In genomic region chrX:121851033-121851432, GRCh38 we compare ENCODE assay signal across 19 cellular contexts.
DNase-seq lines count a peak whose midpoint lies in the region; ATAC-seq, FAIRE-seq and TF ChIP-seq lines count a peak whose summit lies in the region.
"Had no signal": no experiment of that assay in that cellular context is flagged by ENCODE, and none has a peak within 500 bp of the region (broad histone marks: within the 10 kb centered on the region; RNA-seq: fewer than 3 reads in every experiment).

No MANE protein-coding gene starts in this region.

- H3K9me3 Mint-ChIP-seq in astrocyte (ENCODE audit: unreplicated experiment) = no peaks in the 10 kb centered on the region
- H3K9me3 Mint-ChIP-seq: activated T-helper 2 cell treated with anti-CD3 and anti-CD28 coated beads, Interferon-gamma antibody, Interleukin-2, Interleukin-4, amounts not matched to agents 10 μg/mL and 5 μg/mL and 100 μg/mL, durations not matched to agents 14 hours and 24 hours and 36 hours; memory B cell had no signal

- H3K27me3 ChIP-seq in astrocyte (ENCODE audit: insufficient read depth, low read length) (no peaks in the 10 kb centered on the region), adrenal gland (no peaks in the 10 kb centered on the region)

- no peak for TF ChIP-seq CTCF in HFF-Myc (IDR thresholded peaks at IDR 0.05; ENCODE audit: low read depth, low read length, missing control alignments)
- no peak for TF ChIP-seq CTCF in astrocyte (IDR thresholded peaks at IDR 0.05; ENCODE audit: insufficient read depth, low read depth, low read length)
- no peak for TF ChIP-seq CTCF in adrenal gland (IDR thresholded peaks at IDR 0.05)

- no peak for TF ChIP-seq POLR2A in adrenal gland (IDR thresholded peaks at IDR 0.05)

- 53 to 73% (median 61%) methylated on average over 2 of the region's 2 CpGs for WGBS in adrenal gland, 4 donors

- H3K36me3 ChIP-seq in astrocyte (ENCODE audit: insufficient read depth, low read length) (no peaks in the 10 kb centered on the region), adrenal gland (replicated peaks in 1 of 2) (no peaks in the 10 kb centered on the region)

- intact Hi-C loops in adrenal gland (cut with DNase I) = no loop called here

- no peaks in the 10 kb centered on the region for H3K4me1 Mint-ChIP-seq in astrocyte (ENCODE audit: low read depth, unreplicated experiment)
- H3K4me1 Mint-ChIP-seq: memory B cell, natural killer cell, T-helper 17 cell had no signal

- no peak for ATAC-seq in HG03442 (IDR thresholded peaks at IDR 0.05; ENCODE audit: unreplicated experiment)
- no peak for ATAC-seq in HG03469 (IDR thresholded peaks at IDR 0.05; ENCODE audit: unreplicated experiment)
- ATAC-seq: activated CD4-positive, CD25-positive, alpha-beta regulatory T cell treated with anti-CD3 and anti-CD28 coated beads, Interleukin-2, amount 50 U/mL, for 24 hours; natural killer cell; T-helper 17 cell had no signal

- H3K27ac ChIP-seq in astrocyte (ENCODE audit: low read depth, low read length) = no peak overlapping the region
- H3K27ac ChIP-seq in adrenal gland = no peak overlapping the region
- H3K27ac ChIP-seq: coronary artery had no signal

- H2AFZ ChIP-seq in astrocyte (ENCODE audit: low read depth, low read length) = no peak overlapping the region

- no peak overlapping the region for H3K4me3 Mint-ChIP-seq in astrocyte (ENCODE audit: unreplicated experiment)
- H3K4me3 Mint-ChIP-seq: memory B cell, natural killer cell, T-helper 17 cell had no signal

- H3K4me3 ChIP-seq in HFF-Myc (replicated peaks; ENCODE audit: low read depth, low read length) (no peak overlapping the region), astrocyte (ENCODE audit: insufficient read depth, low read depth, low read length) (no peak overlapping the region), adrenal gland (no peak overlapping the region)
- H3K4me3 ChIP-seq: coronary artery had no signal

- H3K27me3 Mint-ChIP-seq in astrocyte (ENCODE audit: low read depth, unreplicated experiment) = no peaks in the 10 kb centered on the region
- H3K27me3 Mint-ChIP-seq: memory B cell, T-helper 17 cell had no signal

- FAIRE-seq in astrocyte (lab: Jason Lieb, UNC) = no peak
- FAIRE-seq: endothelial cell of umbilical vein, GM12892, small intestine had no signal

- DNase-seq in Caki2 (ENCODE audit: low read depth) (peak; percentile 39), HFF-Myc (ENCODE audit: extremely low read depth, low read depth) (peak; percentile 26), astrocyte (ENCODE audit: low read depth) (peak; percentile 48), fibroblast of the conjunctiva (ENCODE audit: low read depth) (peak; percentile 6), KBM-7 (no peak), adrenal gland (no peak)
- DNase-seq: natural killer cell; NK-92 treated with Interleukin-12 subunit alpha and Interleukin-12 subunit beta, amount 100 ng/mL, for 24 hours; Right ventricle myocardium superior; small intestine; T-helper 17 cell had no signal

- no peaks in the 10 kb centered on the region for H3K36me3 Mint-ChIP-seq in astrocyte (ENCODE audit: low read depth, unreplicated experiment)
- H3K36me3 Mint-ChIP-seq: memory B cell, natural killer cell had no signal

- H3K9me3 ChIP-seq in astrocyte (ENCODE audit: insufficient read depth, low read depth, low read length) (no peaks in the 10 kb centered on the region), adrenal gland (replicated peaks in 1 of 3) (no peaks in the 10 kb centered on the region)

- in situ Hi-C loops in Caki2 (cut with HindIII; ENCODE audit: low pct_unique_long_range_greater_than_20kb, low sequenced_read_pairs) = no loop called here
- in situ Hi-C loops in KBM-7 (cut with MboI; ENCODE audit: low pct_unique_long_range_greater_than_20kb, low sequenced_read_pairs) = no loop called here

- H3K4me1 ChIP-seq in astrocyte (ENCODE audit: insufficient read depth, low read length) = no peaks in the 10 kb centered on the region
- H3K4me1 ChIP-seq in adrenal gland (replicated peaks in 1 of 2) = no peaks in the 10 kb centered on the region

- H3K79me2 ChIP-seq in astrocyte (ENCODE audit: insufficient read depth, low read length) = no peaks in the 10 kb centered on the region

- no peak overlapping the region for H3K27ac Mint-ChIP-seq in astrocyte (ENCODE audit: unreplicated experiment)
- H3K27ac Mint-ChIP-seq: activated T-helper 2 cell treated with anti-CD3 and anti-CD28 coated beads, Interferon-gamma antibody, Interleukin-2, Interleukin-4, amounts not matched to agents 10 μg/mL and 5 μg/mL and 100 μg/mL, durations not matched to agents 14 hours and 24 hours and 36 hours; memory B cell; natural killer cell; T-helper 17 cell had no signal

- no peaks in the 10 kb centered on the region for H4K20me1 ChIP-seq in astrocyte (ENCODE audit: insufficient read depth, low read length)

- no peak overlapping the region for H3K4me2 ChIP-seq in astrocyte (ENCODE audit: low read length)

- no peak overlapping the region for H3K9ac ChIP-seq in astrocyte (ENCODE audit: low read length)

Comparison
In these comparisons a context has a peak if more than half of its experiments do, and no peak if none do; other contexts are left out.
1. DNase-seq: peak in Caki2 (single experiment), HFF-Myc (single experiment), astrocyte (single experiment) and fibroblast of the conjunctiva (single experiment); none in KBM-7 (single experiment) and adrenal gland (0 of 7).